12 cellular contexts compared by ENCODE assay signal in the genomic region with DNA sequence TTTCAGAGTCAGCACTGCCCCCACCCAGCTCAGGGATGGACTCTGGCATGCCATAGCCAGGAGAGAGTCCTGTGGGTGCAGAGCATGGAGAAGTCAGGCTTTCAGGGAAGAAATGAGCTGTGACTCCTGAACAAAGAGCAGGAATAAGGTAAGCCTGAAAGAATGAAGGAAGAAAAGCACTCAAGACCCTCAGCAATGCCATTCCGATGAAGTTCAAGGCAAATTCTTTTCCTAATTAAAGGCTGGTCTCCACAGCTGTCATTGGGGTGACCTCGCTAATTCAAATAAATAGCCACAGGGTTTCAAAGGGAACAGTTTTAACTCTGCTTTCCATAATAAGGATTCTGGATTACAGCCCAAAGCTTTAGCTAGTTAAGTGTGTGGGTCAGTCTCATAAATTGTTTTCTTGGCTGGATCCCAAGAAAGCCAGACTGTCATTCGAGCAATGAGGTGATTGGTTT. TPM values are rescaled to one million over a fixed set of nuclear protein-coding genes. Genes with fewer than 3 reads are reported as not detected.
DNase-seq lines count a peak whose midpoint lies in the region; ATAC-seq and TF ChIP-seq lines count a peak whose summit lies in the region.
"Had no signal": no experiment of that assay in that cellular context is flagged by ENCODE, and none has a peak within 500 bp of the region (broad histone marks: within the 10 kb centered on the region; RNA-seq: fewer than 3 reads in every experiment).

No MANE protein-coding gene starts in this region.

- no peaks in the 10 kb centered on the region for H3K27me3 ChIP-seq in right cardiac atrium (ENCODE audit: control insufficient read depth, insufficient read depth)
- H3K27me3 ChIP-seq: BLaER1 treated with 17β-estradiol and CSF1 and Interleukin-3, amounts not matched to agents 10 nM and 100 nM had no signal

- no peak for ATAC-seq in right cardiac atrium
- ATAC-seq: stimulated activated effector memory CD8-positive, alpha-beta T cell treated with anti-CD3 and anti-CD28 coated beads, Interleukin-12 subunit alpha, Interleukin-12 subunit beta, amount 100 ng/mL, for 72 hours had no signal

- no peak overlapping the region for H3K4me3 ChIP-seq in right cardiac atrium (ENCODE audit: low read length)
- H3K4me3 ChIP-seq: BLaER1 treated with 17β-estradiol and CSF1 and Interleukin-3, amounts not matched to agents 10 nM and 100 nM; skin epidermis had no signal

- 44% methylated on average over 3 of the region's 3 CpGs for WGBS in right cardiac atrium

- intact Hi-C loops in right cardiac atrium (cut with DNase I) (no loop called here), cardiac septum (cut with DNase I) (no loop called here)
- intact Hi-C loops in activated CD4-positive, alpha-beta T cell treated with anti-CD3 and anti-CD28 coated beads, Interleukin-2, amount 10 ng/mL, durations not matched to agents 24 days and 14 days (cut with micrococcal nuclease), result no loop called here

- no peak for TF ChIP-seq CTCF in VCaP (conservative IDR thresholded peaks at IDR 0.05)

- H3K9me3 ChIP-seq in right cardiac atrium (ENCODE audit: control insufficient read depth, low read length), result no peaks in the 10 kb centered on the region
- H3K9me3 ChIP-seq: BLaER1 treated with 17β-estradiol and CSF1 and Interleukin-3, amounts not matched to agents 10 nM and 100 nM had no signal

- peaks cover 42% of the 10 kb centered on the region for H3K4me1 ChIP-seq in right cardiac atrium (ENCODE audit: control insufficient read depth, insufficient read depth, low read length)

- no peak overlapping the region for H3K4me3 Mint-ChIP-seq in activated CD4-positive, alpha-beta T cell treated with anti-CD3 and anti-CD28 coated beads, Interleukin-2, amount 10 ng/mL, durations not matched to agents 24 days and 14 days
- H3K4me3 Mint-ChIP-seq: stimulated activated effector memory CD8-positive, alpha-beta T cell treated with anti-CD3 and anti-CD28 coated beads, Interleukin-12 subunit alpha, Interleukin-12 subunit beta, amount 100 ng/mL, for 72 hours had no signal

- H3K27ac Mint-ChIP-seq in activated CD4-positive, alpha-beta T cell treated with anti-CD3 and anti-CD28 coated beads, Interleukin-2, amount 10 ng/mL, durations not matched to agents 24 days and 14 days, result no peak overlapping the region
- H3K27ac Mint-ChIP-seq: stimulated activated effector memory CD8-positive, alpha-beta T cell treated with anti-CD3 and anti-CD28 coated beads, Interleukin-12 subunit alpha, Interleukin-12 subunit beta, amount 100 ng/mL, for 72 hours had no signal

- peak overlapping the region; percentile 64 for H3K27ac ChIP-seq in right cardiac atrium (ENCODE audit: low read length)
- H3K27ac ChIP-seq in VCaP, result peak overlapping the region; percentile 52
- H3K27ac ChIP-seq in caudate nucleus (ENCODE audit: low read depth, low read length), result no peak overlapping the region
- H3K27ac ChIP-seq: BLaER1 treated with 17β-estradiol and CSF1 and Interleukin-3, amounts not matched to agents 10 nM and 100 nM had no signal

- peaks cover 21% of the 10 kb centered on the region for H3K4me1 Mint-ChIP-seq in activated CD4-positive, alpha-beta T cell treated with anti-CD3 and anti-CD28 coated beads, Interleukin-2, amount 10 ng/mL, durations not matched to agents 24 days and 14 days

- peaks cover 1% of the 10 kb centered on the region for H3K36me3 Mint-ChIP-seq in activated CD4-positive, alpha-beta T cell treated with anti-CD3 and anti-CD28 coated beads, Interleukin-2, amount 10 ng/mL, durations not matched to agents 24 days and 14 days (ENCODE audit: low read depth)
- H3K36me3 Mint-ChIP-seq: stimulated activated effector memory CD8-positive, alpha-beta T cell treated with anti-CD3 and anti-CD28 coated beads, Interleukin-12 subunit alpha, Interleukin-12 subunit beta, amount 100 ng/mL, for 72 hours had no signal

- H3K27me3 Mint-ChIP-seq in activated CD4-positive, alpha-beta T cell treated with anti-CD3 and anti-CD28 coated beads, Interleukin-2, amount 10 ng/mL, durations not matched to agents 24 days and 14 days, result no peaks in the 10 kb centered on the region

- DNase-seq in right cardiac atrium (no peak), cardiac septum (ENCODE audit: low spot score) (no peak), kidney glomerular epithelial cell (lab: John Stamatoyannopoulos, UW) (peak; percentile 46), caudate nucleus (lab: John Stamatoyannopoulos, UW) (no peak), D341Med (ENCODE audit: low spot score) (no peak), NOMO-1 (lab: John Stamatoyannopoulos, UW; ENCODE audit: unreplicated experiment in 2 of 2) (no peak)
- DNase-seq in activated CD4-positive, alpha-beta T cell treated with anti-CD3 and anti-CD28 coated beads, Interleukin-2, amount 10 ng/mL, durations not matched to agents 24 days and 14 days, result no peak
- DNase-seq: activated T-cell treated with anti-CD3 and anti-CD28 coated beads for 4 hours had no signal

- H3K9me3 Mint-ChIP-seq in activated CD4-positive, alpha-beta T cell treated with anti-CD3 and anti-CD28 coated beads, Interleukin-2, amount 10 ng/mL, durations not matched to agents 24 days and 14 days, result no peaks in the 10 kb centered on the region
- H3K9me3 Mint-ChIP-seq: stimulated activated effector memory CD8-positive, alpha-beta T cell treated with anti-CD3 and anti-CD28 coated beads, Interleukin-12 subunit alpha, Interleukin-12 subunit beta, amount 100 ng/mL, for 72 hours had no signal

RNA-seq across cellular contexts. Expression of a gene that starts 31.7 kb away (rescaled TPM):
- total RNA-seq in right cardiac atrium, result 100 to 1,000 TPM; 196 to 248 (median 227) TPM
- polyA plus RNA-seq in right cardiac atrium, result 176 TPM
- 261 TPM for total RNA-seq in cardiac septum
- 8.8 and 10.0 TPM in 2 replicates for total RNA-seq in activated CD4-positive, alpha-beta T cell treated with anti-CD3 and anti-CD28 coated beads, Interleukin-2, amount 10 ng/mL, durations not matched to agents 24 days and 14 days

RNA-seq across cellular contexts. Expression of a gene that starts 32.2 kb away (rescaled TPM):
- 1 to 10 TPM; 1.4 to 3.2 (median 2.3) TPM for total RNA-seq in right cardiac atrium
- polyA plus RNA-seq in right cardiac atrium, result 1.5 TPM
- total RNA-seq in cardiac septum, result 1.9 TPM
- total RNA-seq in activated CD4-positive, alpha-beta T cell treated with anti-CD3 and anti-CD28 coated beads, Interleukin-2, amount 10 ng/mL, durations not matched to agents 24 days and 14 days, result 0.42 TPM in 1 of 2 replicates, not detected in the other

Comparison
In these comparisons a context has a peak if more than half of its experiments do, and no peak if none do; other contexts are left out.
1. RNA of a gene that starts 31.7 kb away (total RNA-seq): 261 TPM in cardiac septum (single experiment) and 196 to 248 TPM in right cardiac atrium; 8.8 to 10.0 TPM in activated CD4-positive, alpha-beta T cell treated with anti-CD3 and anti-CD28 coated beads, Interleukin-2, amount 10 ng/mL, durations not matched to agents 24 days and 14 days; every median in the first group is over 10 times any median in the second.